Comparison of ENCODE assay signal across 8 cellular contexts in genomic region chr2:217166241-217166640, GRCh38.
A peak's percentile ranks its signal among the peaks of the same experiment; 100 is the strongest.
DNase-seq lines count a peak whose midpoint lies in the region; ATAC-seq and TF ChIP-seq lines count a peak whose summit lies in the region.

No MANE protein-coding gene starts in this region.

- H3K9ac ChIP-seq in neural progenitor cell: no peak overlapping the region

- H3K4me3 Mint-ChIP-seq in neural progenitor cell: no peak overlapping the region

- TF ChIP-seq CTCF in BJ (IDR thresholded peaks at IDR 0.05; ENCODE audit: insufficient read depth, low read depth, low read length) (peak; percentile 61), HFF-Myc (IDR thresholded peaks at IDR 0.05; ENCODE audit: low read depth, low read length, missing control alignments) (peak; percentile 49), epithelial cell of esophagus (IDR thresholded peaks at IDR 0.05; ENCODE audit: insufficient read depth, low read depth, low read length, missing control alignments) (peak; percentile 65), neural progenitor cell (IDR thresholded peaks at IDR 0.05) (peak; percentile 78)

- no peak for DNase-seq in BJ (ENCODE audit: low read depth)
- peak; percentile 25 for DNase-seq in HFF-Myc (ENCODE audit: extremely low read depth, low read depth)
- peak; percentile 37 for DNase-seq in NOMO-1 treated with DMSO at 0.1 percent for 48 hours (lab: John Stamatoyannopoulos, UW; ENCODE audit: unreplicated experiment)
- DNase-seq in epithelial cell of esophagus (ENCODE audit: low read depth): peak; percentile 51
- peak; percentile 84 for DNase-seq in neural progenitor cell (ENCODE audit: low spot score)

- no peaks in the 10 kb centered on the region for H4K20me1 ChIP-seq in neural progenitor cell (ENCODE audit: low read depth)

- no peaks in the 10 kb centered on the region for H3K36me3 Mint-ChIP-seq in neural progenitor cell

- H3K9me3 Mint-ChIP-seq in neural progenitor cell: peaks cover 10% of the 10 kb centered on the region

- H3K27ac Mint-ChIP-seq in neural progenitor cell: no peak overlapping the region

- POLR2A ChIA-PET in BJ (lab: Charles Lee): interaction anchor here (0.6 kb wide), 2 partner anchors 8 to 471 kb away, joined by 9 to 10 read pairs; partner anchors contain the start of gene IGFBP5

- peaks cover 16% of the 10 kb centered on the region for H3K4me1 ChIP-seq in neural progenitor cell

- H3K4me2 ChIP-seq in neural progenitor cell: no peak overlapping the region

- H3K27me3 ChIP-seq in BJ (ENCODE audit: control insufficient read depth, insufficient read depth, low read length) (no peaks in the 10 kb centered on the region; the same call in 1 of the 2 replicates), neural progenitor cell (no peaks in the 10 kb centered on the region)

- CTCF ChIA-PET in BJ (lab: Yijun Ruan, JAX): interaction anchor here (0.7 to 1.8 kb wide), 33 partner anchors 9 to 547 kb away, joined by 3 to 9 read pairs (median 3); partner anchors contain the start of gene IGFBP5

- no peaks in the 10 kb centered on the region for H3F3A ChIP-seq in neural progenitor cell (ENCODE audit: low read depth)

- H3K4me3 ChIP-seq in BJ (ENCODE audit: low read depth, low read length) (no peak overlapping the region), HFF-Myc (replicated peaks; ENCODE audit: low read depth, low read length) (no peak overlapping the region), epithelial cell of esophagus (ENCODE audit: low read length) (no peak overlapping the region), neural progenitor cell (no peak overlapping the region)

- no peaks in the 10 kb centered on the region for H3K36me3 ChIP-seq in BJ (ENCODE audit: control insufficient read depth, insufficient read depth, low read length)
- no peaks in the 10 kb centered on the region for H3K36me3 ChIP-seq in neural progenitor cell

- H3K4me1 Mint-ChIP-seq in neural progenitor cell: peaks cover 23% of the 10 kb centered on the region

- ATAC-seq in GM18511 (IDR thresholded peaks at IDR 0.05; ENCODE audit: unreplicated experiment) (no peak), HG02973 (IDR thresholded peaks at IDR 0.05; ENCODE audit: unreplicated experiment) (no peak), GM19395 (IDR thresholded peaks at IDR 0.05; ENCODE audit: unreplicated experiment) (no peak)

- H3K79me2 ChIP-seq in neural progenitor cell (ENCODE audit: low read depth): no peaks in the 10 kb centered on the region

- no peaks in the 10 kb centered on the region for H3K9me3 ChIP-seq in neural progenitor cell (ENCODE audit: low read depth)

- H2AFZ ChIP-seq in neural progenitor cell (replicated peaks): no peak overlapping the region

- no peak overlapping the region for H3K27ac ChIP-seq in neural progenitor cell

- H3K27me3 Mint-ChIP-seq in neural progenitor cell (ENCODE audit: insufficient read depth, low read depth): peaks cover 3% of the 10 kb centered on the region
